In the genomic region with DNA sequence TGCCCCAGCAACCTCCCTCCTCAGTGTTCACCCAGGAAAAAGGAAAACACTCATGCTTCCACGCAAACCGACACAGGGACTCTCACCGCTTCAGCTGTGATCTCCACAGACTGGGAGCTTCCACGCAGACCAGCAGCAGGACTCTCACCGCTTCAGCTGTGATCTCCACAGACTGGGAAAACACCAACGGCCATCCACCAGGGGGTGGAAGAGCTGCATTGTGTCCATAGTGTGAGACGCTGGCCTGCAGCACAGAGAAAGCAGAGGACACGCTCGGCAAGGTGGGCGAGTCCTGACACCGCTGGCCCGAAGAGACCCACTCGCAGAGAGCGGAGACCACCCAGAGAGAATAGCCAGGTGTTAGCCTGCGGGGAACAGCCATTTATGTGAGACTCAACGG, we compare ENCODE assay signal across 12 cellular contexts. TPM values are rescaled to one million over a fixed set of nuclear protein-coding genes. Genes with fewer than 3 reads are reported as not detected.
DNase-seq lines count a peak whose midpoint lies in the region; ATAC-seq and TF ChIP-seq lines count a peak whose summit lies in the region.
"Had no signal": no experiment of that assay in that cellular context is flagged by ENCODE, and none has a peak within 500 bp of the region (broad histone marks: within the 10 kb centered on the region; RNA-seq: fewer than 3 reads in every experiment).

No MANE protein-coding gene starts in this region.

- DNase-seq in AG09319 (ENCODE audit: extremely low read depth, low read depth) (no peak), HT-29 (ENCODE audit: low spot score) (peak; percentile 19), cerebellar cortex (ENCODE audit: low spot score) (peak; percentile 8), lung microvascular endothelial cell (ENCODE audit: low read depth in 2 of 2) (peak; percentile 15 to 48), GM19238 (ENCODE audit: insufficient read length, low spot score) (no peak), putamen (ENCODE audit: low spot score) (no peak)
- DNase-seq: colonic mucosa; GM23248; naive thymus-derived CD8-positive, alpha-beta T cell; stimulated activated CD4-positive, alpha-beta T cell treated with anti-CD3 and anti-CD28 coated beads, Interleukin-2, amount 100 ng/mL, for 24 hours had no signal

- TF ChIP-seq CTCF in AG09319 (IDR thresholded peaks at IDR 0.05; ENCODE audit: low read depth, low read length): peak; percentile 4

- ATAC-seq in GM18517 (IDR thresholded peaks at IDR 0.05; ENCODE audit: unreplicated experiment) (no peak), HG03565 (IDR thresholded peaks at IDR 0.05; ENCODE audit: unreplicated experiment) (no peak)
- ATAC-seq: naive thymus-derived CD8-positive, alpha-beta T cell had no signal

RNA-seq across cellular contexts. Expression of gene NFATC1, which starts 42.5 kb away (rescaled TPM):
- total RNA-seq in HT-29 (2014; rRNA removed; shearing (Covaris generic)): not detected in 2 replicates
- 6.5 and 20.8 TPM in 2 replicates for total RNA-seq in lung microvascular endothelial cell

Comparison
In these comparisons a context has a peak if more than half of its experiments do, and no peak if none do; other contexts are left out.
1. DNase-seq: peak in HT-29 (single experiment), cerebellar cortex (single experiment) and lung microvascular endothelial cell (2 of 2); none in AG09319 (single experiment), GM19238 (single experiment) and putamen (single experiment).